In genomic region chr11:67277231-67277961, GRCh38 we compare ENCODE assay signal across 8 cellular contexts. TPM values are rescaled to one million over a fixed set of nuclear protein-coding genes. Genes with fewer than 3 reads are reported as not detected.
DNase-seq lines count a peak whose midpoint lies in the region; ATAC-seq and TF ChIP-seq lines count a peak whose summit lies in the region.

No MANE protein-coding gene starts in this region.

- H3K9me3 ChIP-seq in psoas muscle (no peaks in the 10 kb centered on the region), vagina (no peaks in the 10 kb centered on the region)

- DNase-seq in Ammon's horn (ENCODE audit: low spot score) (peak; percentile 73), GM19240 (ENCODE audit: insufficient read length, low spot score) (peak; percentile 98), RPMI7951 (ENCODE audit: low read depth) (peak; percentile 79), foreskin melanocyte (peak; percentile 72), psoas muscle (peak; percentile 93 to 94), vagina (ENCODE audit: extremely low spot score in 2 of 2) (no peak)
- DNase-seq in activated T-helper 9 cell treated with anti-CD3 and anti-CD28 coated beads, Interleukin-2, amount 50 U/mL, for 16 hours (ENCODE audit: low read depth): peak; percentile 85

- WGBS in psoas muscle, 3 donors: 13 to 19% (median 14%) methylated on average over 23 to 24 of the region's 24 CpGs

- intact Hi-C loops in psoas muscle (cut with DNase I): no loop called here
- intact Hi-C loops in vagina (cut with DNase I): no loop called here

- H3K27me3 ChIP-seq in psoas muscle (ENCODE audit: insufficient read depth in 3 of 3, low read length in 2 of 3) (no peaks in the 10 kb centered on the region), vagina (no peaks in the 10 kb centered on the region)

- peaks cover 0 to 41% of the 10 kb centered on the region in 2 donors for H3K36me3 ChIP-seq in psoas muscle (ENCODE audit: insufficient read depth in 1 of 2, low read depth in 1 of 2)
- H3K36me3 ChIP-seq in vagina: peaks cover 0 to 38% of the 10 kb centered on the region in 2 donors

- ATAC-seq in HG03432 (IDR thresholded peaks at IDR 0.05; ENCODE audit: unreplicated experiment): peak; percentile 80
- ATAC-seq in psoas muscle: peak; percentile 83 to 94 (median 86)

- peak overlapping the region; percentile 56 for H3K4me3 ChIP-seq in psoas muscle
- peak overlapping the region; percentile 34 to 39 for H3K4me3 ChIP-seq in vagina

- H3K27ac ChIP-seq in psoas muscle (peak overlapping the region; percentile 88), vagina (peak overlapping the region; percentile 92)

- H3K4me1 ChIP-seq in psoas muscle (peaks cover 58% of the 10 kb centered on the region), vagina (peaks cover 76% of the 10 kb centered on the region)

- no peak for TF ChIP-seq CTCF in psoas muscle (IDR thresholded peaks at IDR 0.05)
- no peak for TF ChIP-seq CTCF in vagina (IDR thresholded peaks at IDR 0.05)

- no peak for TF ChIP-seq POLR2A in vagina (IDR thresholded peaks at IDR 0.05)

RNA-seq across cellular contexts. Expression of gene GRK2, which starts 11.1 kb away (rescaled TPM):
- total RNA-seq in RPMI7951 (2014; rRNA removed; shearing (Covaris generic)): 22.0 and 32.9 TPM in 2 replicates
- 10 to 100 TPM; 41.7 to 46.8 (median 46.1) TPM for total RNA-seq in psoas muscle
- 10 to 100 TPM; 37.3 to 56.8 (median 46.2) TPM for polyA plus RNA-seq in psoas muscle
- 100 TPM for total RNA-seq in vagina

RNA-seq across cellular contexts. Expression of gene ANKRD13D, which starts 11.7 kb away (rescaled TPM):
- total RNA-seq in RPMI7951 (2014; rRNA removed; shearing (Covaris generic)): 17.6 and 28.5 TPM in 2 replicates
- total RNA-seq in psoas muscle (1 to 10 TPM; 4.1 to 8.6 (median 7.8) TPM), vagina (62.9 TPM)
- polyA plus RNA-seq in psoas muscle: 1 to 10 TPM; 4.6 to 7.0 (median 5.9) TPM

RNA-seq across cellular contexts. Expression of gene SSH3, which starts 25.9 kb away (rescaled TPM):
- 8.0 and 10.9 TPM in 2 replicates for total RNA-seq in RPMI7951 (2014; rRNA removed; shearing (Covaris generic))
- total RNA-seq in psoas muscle: 10 to 100 TPM in 1 of 4 donors, 1 to 10 TPM in 3; 3.7 to 10.1 (median 6.9) TPM
- polyA plus RNA-seq in psoas muscle: 1 to 10 TPM; 3.0 to 5.0 (median 4.2) TPM
- 98.0 TPM for total RNA-seq in vagina

Comparison
In these comparisons a context has a peak if more than half of its experiments do, and no peak if none do; other contexts are left out.
1. DNase-seq: peak in Ammon's horn (single experiment), GM19240 (single experiment), RPMI7951 (single experiment), activated T-helper 9 cell treated with anti-CD3 and anti-CD28 coated beads, Interleukin-2, amount 50 U/mL, for 16 hours (single experiment), foreskin melanocyte (single experiment) and psoas muscle (2 of 2); none in vagina (0 of 2).